In genomic region chr14:77131871-77132486, GRCh38 we compare ENCODE assay signal across 23 cellular contexts. TPM values are rescaled to one million over a fixed set of nuclear protein-coding genes. Genes with fewer than 3 reads are reported as not detected.
"Had no signal": no experiment of that assay in that cellular context is flagged by ENCODE, and none has a peak within 500 bp of the region (broad histone marks: within the 10 kb centered on the region; RNA-seq: fewer than 3 reads in every experiment).

No MANE protein-coding gene starts in this region.

- H3K27me3 ChIP-seq: testis had no signal

- H3K9me3 ChIP-seq: left ventricle myocardium inferior, sigmoid colon, testis had no signal

- H3K4me1 Mint-ChIP-seq: activated CD4-positive, alpha-beta memory T cell treated with anti-CD3 and anti-CD28 coated beads, Interleukin-2, amount 10 ng/mL, durations not matched to agents 7 days and 5 days; activated CD8-positive, alpha-beta memory T cell treated with anti-CD3 and anti-CD28 coated beads, Interleukin-2, amount 10 ng/mL, durations not matched to agents 7 days and 5 days had no signal

- H3K4me3 ChIP-seq: left ventricle myocardium inferior, sigmoid colon, testis had no signal

- H3K36me3 ChIP-seq: left ventricle myocardium inferior, sigmoid colon had no signal

- H3K4me1 ChIP-seq: sigmoid colon, testis had no signal

- H3K9me3 Mint-ChIP-seq: activated CD4-positive, alpha-beta memory T cell treated with anti-CD3 and anti-CD28 coated beads, Interleukin-2, amount 10 ng/mL, durations not matched to agents 7 days and 5 days; activated CD4-positive, alpha-beta T cell treated with anti-CD3 and anti-CD28 coated beads, Interleukin-2, amount 10 ng/mL, durations not matched to agents 24 days and 14 days; activated naive CD8-positive, alpha-beta T cell treated with anti-CD3 and anti-CD28 coated beads, Interleukin-2, amount 50 U/mL, for 24 hours; natural killer cell had no signal

- ATAC-seq: activated CD4-positive, CD25-positive, alpha-beta regulatory T cell treated with anti-CD3 and anti-CD28 coated beads, Interleukin-2, amount 50 U/mL, for 24 hours; activated CD8-positive, alpha-beta memory T cell treated with anti-CD3 and anti-CD28 coated beads, Interleukin-2, amount 10 ng/mL, durations not matched to agents 7 days and 5 days; activated naive CD8-positive, alpha-beta T cell treated with anti-CD3 and anti-CD28 coated beads, Interleukin-2, amount 50 U/mL, for 24 hours; esophagus mucosa; natural killer cell had no signal

- H3K36me3 Mint-ChIP-seq: activated CD8-positive, alpha-beta memory T cell treated with anti-CD3 and anti-CD28 coated beads, Interleukin-2, amount 10 ng/mL, durations not matched to agents 7 days and 5 days; natural killer cell had no signal

- H3K27ac ChIP-seq: left ventricle myocardium inferior, sigmoid colon, testis had no signal

- H3K27ac Mint-ChIP-seq: activated CD4-positive, alpha-beta memory T cell treated with anti-CD3 and anti-CD28 coated beads, Interleukin-2, amount 10 ng/mL, durations not matched to agents 7 days and 5 days; activated CD4-positive, alpha-beta T cell treated with anti-CD3 and anti-CD28 coated beads, Interleukin-2, amount 10 ng/mL, durations not matched to agents 24 days and 14 days; activated CD8-positive, alpha-beta memory T cell treated with anti-CD3 and anti-CD28 coated beads, Interleukin-2, amount 10 ng/mL, durations not matched to agents 7 days and 5 days; activated naive CD8-positive, alpha-beta T cell treated with anti-CD3 and anti-CD28 coated beads, Interleukin-2, amount 50 U/mL, for 24 hours; natural killer cell; progenitor cell of endocrine pancreas had no signal

- H3K4me3 Mint-ChIP-seq: activated CD4-positive, alpha-beta memory T cell treated with anti-CD3 and anti-CD28 coated beads, Interleukin-2, amount 10 ng/mL, durations not matched to agents 7 days and 5 days; activated CD4-positive, alpha-beta T cell treated with anti-CD3 and anti-CD28 coated beads, Interleukin-2, amount 10 ng/mL, durations not matched to agents 24 days and 14 days; activated CD8-positive, alpha-beta memory T cell treated with anti-CD3 and anti-CD28 coated beads, Interleukin-2, amount 10 ng/mL, durations not matched to agents 7 days and 5 days; activated naive CD8-positive, alpha-beta T cell treated with anti-CD3 and anti-CD28 coated beads, Interleukin-2, amount 50 U/mL, for 24 hours; natural killer cell had no signal

- DNase-seq: activated CD4-positive, alpha-beta memory T cell treated with anti-CD3 and anti-CD28 coated beads, Interleukin-2, amount 10 ng/mL, durations not matched to agents 7 days and 5 days; activated CD4-positive, alpha-beta T cell treated with anti-CD3 and anti-CD28 coated beads, Interleukin-2, amount 10 ng/mL, durations not matched to agents 24 days and 14 days; activated CD8-positive, alpha-beta memory T cell treated with anti-CD3 and anti-CD28 coated beads, Interleukin-2, amount 10 ng/mL, durations not matched to agents 7 days and 5 days; activated effector memory CD4-positive, alpha-beta T cell treated with anti-CD3 and anti-CD28 coated beads, Interleukin-2, amount 50 U/mL, for 16 hours; activated naive CD4-positive, alpha-beta T cell treated with anti-CD3 and anti-CD28 coated beads, Interleukin-2, amount 50 U/mL, for 16 hours; activated naive CD8-positive, alpha-beta T cell treated with anti-CD3 and anti-CD28 coated beads, Interleukin-2, amount 50 U/mL, for 24 hours; activated T-cell treated with anti-CD3 and anti-CD28 coated beads for 4 hours; foreskin melanocyte; hypothalamus; left ventricle myocardium inferior; midbrain; natural killer cell; retina; sigmoid colon; stimulated activated CD4-positive, alpha-beta T cell treated with anti-CD3 and anti-CD28 coated beads, Interleukin-2, amount 100 ng/mL, for 48 hours; stimulated activated naive CD4-positive, alpha-beta T cell; testis; trophoblast cell had no signal

RNA-seq across cellular contexts. Expression of gene ZDHHC22, which starts 9.6 kb away (rescaled TPM):
- total RNA-seq: activated CD4-positive, alpha-beta memory T cell treated with anti-CD3 and anti-CD28 coated beads, Interleukin-2, amount 10 ng/mL, durations not matched to agents 7 days and 5 days; activated CD4-positive, alpha-beta T cell treated with anti-CD3 and anti-CD28 coated beads, Interleukin-2, amount 10 ng/mL, durations not matched to agents 24 days and 14 days; activated CD8-positive, alpha-beta memory T cell treated with anti-CD3 and anti-CD28 coated beads, Interleukin-2, amount 10 ng/mL, durations not matched to agents 7 days and 5 days; esophagus mucosa; left ventricle myocardium inferior; lung microvascular endothelial cell; natural killer cell; T-helper 2 cell treated with Interferon-gamma antibody and Interleukin-4, amounts not matched to agents 100 ng/mL and 5 ng/mL, for 36 hours had no signal
